ENCODE assay signal across 8 cellular contexts in the genomic region with DNA sequence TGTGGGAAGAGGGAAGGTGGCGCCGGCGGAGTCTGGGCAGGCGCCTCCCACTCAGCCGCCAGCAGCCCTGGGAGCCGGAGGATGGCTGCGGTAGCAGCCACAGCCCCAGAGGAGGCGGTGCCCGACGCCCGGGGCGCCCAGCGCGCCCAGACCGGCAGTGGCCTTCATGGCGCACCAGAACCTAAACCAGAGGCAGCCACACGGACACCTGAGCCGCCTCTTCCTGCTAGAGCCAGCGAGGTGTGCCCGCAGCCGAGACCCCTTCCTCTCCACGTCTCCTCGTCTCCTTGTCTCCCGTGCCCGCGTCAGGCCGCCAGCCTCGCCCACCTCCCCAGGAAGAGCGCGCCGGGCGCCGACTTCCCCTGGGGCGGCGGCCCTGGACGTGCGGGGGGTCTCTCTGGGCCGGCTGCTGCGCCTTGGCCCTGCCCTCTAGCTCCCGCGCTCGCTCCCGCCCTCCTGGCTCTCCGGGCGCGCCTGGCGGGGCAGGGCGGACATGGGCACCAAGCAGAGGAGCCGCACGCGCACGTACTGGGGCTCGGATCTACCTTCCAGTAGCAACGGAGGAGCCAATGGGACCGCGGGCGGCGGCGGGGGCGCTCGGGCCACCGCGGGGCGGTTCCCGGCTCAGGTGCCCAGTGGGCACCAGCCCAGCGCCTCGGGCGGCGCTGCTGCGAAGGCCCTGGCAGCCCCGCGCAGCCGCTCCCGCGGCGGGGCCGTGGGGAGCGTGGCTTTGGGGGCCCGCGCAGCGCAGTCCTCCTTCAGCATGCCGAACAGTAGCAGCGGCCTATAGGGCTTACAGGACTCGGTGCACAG. TPM values are rescaled to one million over a fixed set of nuclear protein-coding genes. Genes with fewer than 3 reads are reported as not detected.
DNase-seq lines count a peak whose midpoint lies in the region; ATAC-seq, FAIRE-seq and TF ChIP-seq lines count a peak whose summit lies in the region.

No MANE protein-coding gene starts in this region.

- H3K4me1 ChIP-seq in esophagus (ENCODE audit: control insufficient read depth in 2 of 2, insufficient read depth in 2 of 2, low read length in 1 of 2) (peaks cover 0 to 2% of the 10 kb centered on the region in 2 donors), mononuclear cell (ENCODE audit: insufficient read depth, low read length) (peaks cover 7% of the 10 kb centered on the region), upper lobe of right lung (peaks cover 11% of the 10 kb centered on the region)

- H3K36me3 Mint-ChIP-seq in T-helper 2 cell treated with Interferon-gamma antibody and Interleukin-4, amounts not matched to agents 5 μg/mL and 100 μg/mL, for 36 hours (ENCODE audit: low read depth): no peaks in the 10 kb centered on the region

- H3K36me3 ChIP-seq in esophagus (ENCODE audit: control insufficient read depth in 2 of 2, insufficient read depth in 2 of 2, low read length in 1 of 2) (no peaks in the 10 kb centered on the region), upper lobe of right lung (no peaks in the 10 kb centered on the region)

- peaks cover 23% of the 10 kb centered on the region for H3K4me1 Mint-ChIP-seq in T-helper 2 cell treated with Interferon-gamma antibody and Interleukin-4, amounts not matched to agents 5 μg/mL and 100 μg/mL, for 36 hours (ENCODE audit: low read depth)

- TF ChIP-seq POLR2A in GM12891 (IDR thresholded peaks at IDR 0.05; ENCODE audit: low read depth, low read length): no peak

- FAIRE-seq in GM12891 (lab: Jason Lieb, UNC): no peak

- H3K9me3 ChIP-seq in esophagus (ENCODE audit: control insufficient read depth in 2 of 2, insufficient read depth in 1 of 2, low read depth in 1 of 2, low read length in 1 of 2) (no peaks in the 10 kb centered on the region), mononuclear cell (ENCODE audit: low read depth, low read length) (no peaks in the 10 kb centered on the region), upper lobe of right lung (no peaks in the 10 kb centered on the region)

- H3K27ac Mint-ChIP-seq in T-helper 2 cell treated with Interferon-gamma antibody and Interleukin-4, amounts not matched to agents 5 μg/mL and 100 μg/mL, for 36 hours: no peak overlapping the region

- DNase-seq in EH (ENCODE audit: low read depth) (peak; percentile 59), LHCN-M2 (ENCODE audit: low read depth) (peak; percentile 14), upper lobe of right lung (peak; percentile 93), SHP77 (lab: John Stamatoyannopoulos, UW) (no peak), GM12891 (ENCODE audit: insufficient read length, low spot score) (no peak)
- DNase-seq in T-helper 2 cell treated with Interferon-gamma antibody and Interleukin-4, amounts not matched to agents 5 μg/mL and 100 μg/mL, for 36 hours (ENCODE audit: low spot score): no peak

- 1% methylated on average over 57 to 84 of the region's 84 CpGs for WGBS in esophagus, 2 donors

- H3K27me3 ChIP-seq in esophagus (ENCODE audit: control insufficient read depth in 1 of 2, insufficient read depth in 2 of 2, low read length in 2 of 2) (no peaks in the 10 kb centered on the region), mononuclear cell (ENCODE audit: insufficient read depth, low read length) (peaks cover 55% of the 10 kb centered on the region), upper lobe of right lung (peaks cover 22% of the 10 kb centered on the region)

- no peaks in the 10 kb centered on the region for H3K9me3 Mint-ChIP-seq in T-helper 2 cell treated with Interferon-gamma antibody and Interleukin-4, amounts not matched to agents 5 μg/mL and 100 μg/mL, for 36 hours

- peak overlapping the region; percentile 71 for H3K4me3 Mint-ChIP-seq in T-helper 2 cell treated with Interferon-gamma antibody and Interleukin-4, amounts not matched to agents 5 μg/mL and 100 μg/mL, for 36 hours

- H3K27me3 Mint-ChIP-seq in T-helper 2 cell treated with Interferon-gamma antibody and Interleukin-4, amounts not matched to agents 5 μg/mL and 100 μg/mL, for 36 hours (ENCODE audit: low read depth): peaks cover 66% of the 10 kb centered on the region

- H3K4me3 ChIP-seq in esophagus (ENCODE audit: low read depth in 1 of 2, low read length in 2 of 2) (peak overlapping the region; percentile 50 to 79), mononuclear cell (ENCODE audit: low read length) (peak overlapping the region; percentile 33), upper lobe of right lung (peak overlapping the region; percentile 69)

- TF ChIP-seq CTCF in upper lobe of right lung (IDR thresholded peaks at IDR 0.05): no peak

- peak; percentile 82 for ATAC-seq in upper lobe of right lung

- H3K27ac ChIP-seq in esophagus (ENCODE audit: low read depth in 2 of 2, low read length in 1 of 2) (peak overlapping the region; percentile 89), upper lobe of right lung (peak overlapping the region; percentile 90)

- intact Hi-C loops in upper lobe of right lung (cut with DNase I): no loop called here

TF ChIP-seq in GM12891, 5 proteins besides CTCF, POLR2A, EP300 and RAD21:
- TF ChIP-seq SPI1 (IDR thresholded peaks at IDR 0.05; ENCODE audit: low read depth, low read length) (no peak), POLR2AphosphoS5 (IDR thresholded peaks at IDR 0.05; ENCODE audit: low read depth, low read length) (no peak), PAX5 (IDR thresholded peaks at IDR 0.05; ENCODE audit: insufficient read depth, low read length, severe bottlenecking) (no peak), TAF1 (IDR thresholded peaks at IDR 0.05; ENCODE audit: low read depth, low read length) (no peak)

RNA-seq across cellular contexts. Expression of a gene that starts 33.0 kb away (rescaled TPM):
- total RNA-seq in LHCN-M2 (2014; rRNA removed): not detected in 2 replicates
- polyA plus RNA-seq in LHCN-M2 (2012): 0.05 TPM
- polyA plus RNA-seq in esophagus: 1 to 10 TPM in 1 of 2 donors, under 1 TPM in 1; 0.79 to 1.3 TPM
- not detected for total RNA-seq in mononuclear cell
- 780 TPM for total RNA-seq in upper lobe of right lung
- not detected for polyA plus RNA-seq in GM12891 (2012; ENCODE audit: low read depth, missing spikeins)

Comparison
In these comparisons a context has a peak if more than half of its experiments do, and no peak if none do; other contexts are left out.
1. DNase-seq: peak in EH (single experiment), LHCN-M2 (single experiment) and upper lobe of right lung (single experiment); none in T-helper 2 cell treated with Interferon-gamma antibody and Interleukin-4, amounts not matched to agents 5 μg/mL and 100 μg/mL, for 36 hours (single experiment), SHP77 (0 of 2) and GM12891 (single experiment).
2. RNA of a gene that starts 33.0 kb away (total RNA-seq): 780 TPM in upper lobe of right lung (single experiment); not detected in LHCN-M2 and not detected in mononuclear cell (single experiment); every median in the first group is over 100 times any median in the second.
3. Peak in every context shown above with its lines, with median percentiles within 50 percentile points of each other: H3K4me3 ChIP-seq.